In the genomic region with DNA sequence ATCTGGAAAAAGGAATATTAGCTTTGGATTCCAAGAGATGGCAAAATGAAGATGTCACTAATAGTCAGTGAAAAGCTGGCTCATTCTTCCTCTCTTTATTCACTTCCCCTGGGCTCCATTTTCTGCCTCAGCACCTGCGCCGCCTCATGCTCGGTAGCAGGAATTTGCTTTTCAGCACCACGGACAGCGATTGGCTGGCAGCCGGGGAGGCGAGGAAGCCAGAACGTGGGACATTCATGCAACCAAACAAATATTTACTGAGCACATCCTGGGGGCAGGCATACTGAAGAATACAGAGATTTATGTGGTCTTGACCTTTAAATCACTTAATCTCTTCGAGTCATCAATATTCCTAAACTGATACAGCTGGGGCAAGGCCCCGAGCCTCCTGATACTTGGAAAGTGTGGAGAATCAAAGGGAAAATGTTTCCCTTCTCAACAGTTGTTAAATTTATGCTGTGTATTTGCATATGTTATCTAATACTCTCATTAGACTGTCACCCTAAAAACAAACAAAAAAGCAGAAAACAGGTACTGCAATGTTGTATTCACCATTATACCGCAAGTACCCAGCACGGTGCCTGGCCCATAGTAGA, we compare ENCODE assay signal across 9 cellular contexts. TPM values are rescaled to one million over a fixed set of nuclear protein-coding genes. Genes with fewer than 3 reads are reported as not detected.
DNase-seq lines count a peak whose midpoint lies in the region; ATAC-seq and TF ChIP-seq lines count a peak whose summit lies in the region.
"Had no signal": no experiment of that assay in that cellular context is flagged by ENCODE, and none has a peak within 500 bp of the region (broad histone marks: within the 10 kb centered on the region; RNA-seq: fewer than 3 reads in every experiment).

No MANE protein-coding gene starts in this region.

- TF ChIP-seq CTCF in Calu3 (IDR thresholded peaks at IDR 0.05; ENCODE audit: unreplicated experiment) (no peak), osteoblast (IDR thresholded peaks at IDR 0.05; ENCODE audit: extremely low read depth, low read depth, low read length) (no peak)

- peaks cover 42% of the 10 kb centered on the region for H3K27me3 Mint-ChIP-seq in Calu3 (ENCODE audit: unreplicated experiment)

- peak; percentile 73 for DNase-seq in Calu3
- DNase-seq in M059J (ENCODE audit: low read depth), result peak; percentile 58
- DNase-seq in activated CD4-positive, alpha-beta T cell treated with anti-CD3 and anti-CD28 coated beads, Interleukin-2, amount 50 U/mL, for 1 hour, result peak; percentile 59
- peak; percentile 75 for DNase-seq in dermis blood vessel endothelial cell
- DNase-seq in medulla oblongata (ENCODE audit: extremely low spot score), result peak; percentile 60
- DNase-seq in stimulated activated CD8-positive, alpha-beta memory T cell treated with anti-CD3 and anti-CD28 coated beads, Interleukin-4, amount 100 ng/mL, for 24 hours (ENCODE audit: low read depth), result peak; percentile 40
- no peak for DNase-seq in osteoblast (ENCODE audit: insufficient read length, low spot score, missing footprints)

- H2AFZ ChIP-seq in osteoblast (ENCODE audit: low read length), result no peak overlapping the region

- H3K4me3 ChIP-seq in osteoblast (ENCODE audit: insufficient read depth, low read length), result no peak overlapping the region

- no peaks in the 10 kb centered on the region for H3K9me3 ChIP-seq in osteoblast (ENCODE audit: low read depth, low read length)

- BruUV-seq in Calu3 (replicated peaks; lab: Mats Ljungman, UMichigan), result no TSS peak

- no peaks in the 10 kb centered on the region for H3K36me3 ChIP-seq in osteoblast (ENCODE audit: insufficient read depth, low read length)

- intact Hi-C loops in Calu3 (cut with micrococcal nuclease; ENCODE audit: unreplicated experiment), result loop anchor here (1.0 to 5.0 kb wide), 2 partner anchors 87 to 166 kb away; no protein-coding TSS in a partner anchor

- H4K20me1 ChIP-seq in osteoblast (ENCODE audit: insufficient read depth, low read length), result no peaks in the 10 kb centered on the region

- no peaks in the 10 kb centered on the region for H3K4me1 Mint-ChIP-seq in Calu3 (ENCODE audit: low read depth, unreplicated experiment)

- CTCF ChIA-PET in Calu3 (lab: Charles Lee), result interaction anchor here (1.2 to 1.6 kb wide), 2 partner anchors 87 to 167 kb away, joined by 3 to 5 read pairs; no protein-coding TSS in a partner anchor

- H3K4me3 Mint-ChIP-seq in Calu3 (ENCODE audit: low read depth, unreplicated experiment), result no peak overlapping the region

- H3K79me2 ChIP-seq in osteoblast (ENCODE audit: insufficient read depth, low read length), result no peaks in the 10 kb centered on the region

- peaks cover 11% of the 10 kb centered on the region for H3K27me3 ChIP-seq in osteoblast (ENCODE audit: insufficient read depth, low read length)

- ATAC-seq in HG03097 (IDR thresholded peaks at IDR 0.05; ENCODE audit: low FRiP score, unreplicated experiment), result no peak

- H3K27ac Mint-ChIP-seq in Calu3 (ENCODE audit: unreplicated experiment), result no peak overlapping the region

- no peak overlapping the region for H3K4me2 ChIP-seq in osteoblast (ENCODE audit: insufficient read depth, low read length)

- no peaks in the 10 kb centered on the region for H3K36me3 Mint-ChIP-seq in Calu3 (ENCODE audit: insufficient read depth, unreplicated experiment)

- H3K4me1 ChIP-seq in osteoblast (ENCODE audit: insufficient read depth, low read length), result no peaks in the 10 kb centered on the region

- no peak overlapping the region for H3K27ac ChIP-seq in osteoblast (ENCODE audit: low read depth, low read length)

- H3K9me3 Mint-ChIP-seq in Calu3 (ENCODE audit: low read depth, unreplicated experiment), result no peaks in the 10 kb centered on the region

RNA-seq across cellular contexts. Expression of a gene that starts 12.1 kb away (rescaled TPM):
- not detected in 2 replicates for total RNA-seq in Calu3 (2022)
- not detected in 2 replicates for total RNA-seq in M059J (2014; rRNA removed; shearing (Covaris generic))
- total RNA-seq in dermis blood vessel endothelial cell, result not detected in 2 replicates
- not detected in 2 replicates for total RNA-seq in osteoblast
- total RNA-seq: skeletal muscle tissue had no signal
